ENCODE assay signal across 30 cellular contexts in genomic region chr10:85926136-85926535, GRCh38.
"Had no signal": no experiment of that assay in that cellular context is flagged by ENCODE, and none has a peak within 500 bp of the region (broad histone marks: within the 10 kb centered on the region; RNA-seq: fewer than 3 reads in every experiment).

No MANE protein-coding gene starts in this region.

- H3K27me3 Mint-ChIP-seq: naive thymus-derived CD8-positive, alpha-beta T cell had no signal

- H3K36me3 ChIP-seq: left lung, lower lobe of right lung, neural progenitor cell, neutrophil, ovary, right atrium auricular region, thyroid gland, transverse colon, upper lobe of left lung, vagina had no signal

- H3K4me1 ChIP-seq: left lung, lower lobe of right lung, neural progenitor cell, upper lobe of left lung had no signal

- FAIRE-seq: islet of Langerhans, kidney had no signal

- H3K27me3 ChIP-seq: left lung, neural progenitor cell, neutrophil, ovary, right atrium auricular region, testis, thyroid gland, transverse colon, upper lobe of left lung, vagina had no signal

- H3K27ac ChIP-seq: left lung, lower lobe of right lung, neural progenitor cell, neutrophil, ovary, right atrium auricular region, skin epidermis, testis, thyroid gland, transverse colon, upper lobe of left lung, vagina had no signal

- H3K4me3 ChIP-seq: left lung, lower lobe of right lung, neural progenitor cell, ovary, right atrium auricular region, skin epidermis, testis, thyroid gland, transverse colon, upper lobe of left lung, vagina had no signal

- H3K4me1 Mint-ChIP-seq: naive thymus-derived CD8-positive, alpha-beta T cell; neural progenitor cell; stimulated activated naive CD8-positive, alpha-beta T cell treated with anti-CD3 and anti-CD28 coated beads, Interleukin-15, amount 100 ng/mL, for 72 hours had no signal

- H2AFZ ChIP-seq: neural progenitor cell had no signal

- H3K4me2 ChIP-seq: neural progenitor cell had no signal

- DNase-seq: hypothalamus; immature natural killer cell; kidney; left colon; left lung; lower lobe of right lung; mammary epithelial cell; mesenchymal stem cell; naive thymus-derived CD8-positive, alpha-beta T cell; nephron progenitor cell; occipital lobe; ovary; stimulated activated CD4-positive, alpha-beta T cell treated with anti-CD3 and anti-CD28 coated beads, Interleukin-12 subunit alpha, Interleukin-12 subunit beta, amount 100 ng/mL, for 4 hours; stimulated activated CD4-positive, alpha-beta T cell treated with anti-CD3 and anti-CD28 coated beads, Interleukin-4, amount 100 ng/mL, for 4 hours; stimulated activated CD8-positive, alpha-beta memory T cell treated with anti-CD3 and anti-CD28 coated beads, Interleukin-4, amount 100 ng/mL, for 48 hours; stimulated activated naive CD4-positive, alpha-beta T cell treated with Interleukin-2 at 50 U/mL for 16 hours; stimulated activated naive CD8-positive, alpha-beta T cell treated with anti-CD3 and anti-CD28 coated beads, Interleukin-15, amount 100 ng/mL, for 72 hours; testis; thyroid gland; transverse colon; upper lobe of left lung had no signal

- H3K9me3 Mint-ChIP-seq: naive thymus-derived CD8-positive, alpha-beta T cell; nephron progenitor cell; neural progenitor cell; stimulated activated memory B cell treated with anti-CD40 and anti-IgM and Interleukin-4, amounts not matched to agents 10 μg/mL and 1 μg/mL and 100 μg/mL, for 72 hours; stimulated activated naive CD8-positive, alpha-beta T cell treated with anti-CD3 and anti-CD28 coated beads, Interleukin-15, amount 100 ng/mL, for 72 hours had no signal

- H3K27ac Mint-ChIP-seq: immature natural killer cell; naive thymus-derived CD8-positive, alpha-beta T cell; nephron progenitor cell; neural progenitor cell; progenitor cell of endocrine pancreas; stimulated activated memory B cell treated with anti-CD40 and anti-IgM and Interleukin-4, amounts not matched to agents 10 μg/mL and 1 μg/mL and 100 μg/mL, for 72 hours had no signal

- H3K9me3 ChIP-seq: left lung, lower lobe of right lung, neutrophil, ovary, right atrium auricular region, testis, thyroid gland, transverse colon, upper lobe of left lung, vagina had no signal

- ATAC-seq: left colon; left lung; lower lobe of right lung; naive thymus-derived CD8-positive, alpha-beta T cell; sciatic nerve; stimulated activated memory B cell treated with anti-CD40 and anti-IgM and Interleukin-4, amounts not matched to agents 10 μg/mL and 1 μg/mL and 100 μg/mL, for 72 hours; stimulated activated naive CD8-positive, alpha-beta T cell treated with anti-CD3 and anti-CD28 coated beads, Interleukin-15, amount 100 ng/mL, for 72 hours had no signal

- H3K9ac ChIP-seq: neural progenitor cell had no signal

- H3K4me3 Mint-ChIP-seq: immature natural killer cell; naive thymus-derived CD8-positive, alpha-beta T cell; nephron progenitor cell; neural progenitor cell; stimulated activated memory B cell treated with anti-CD40 and anti-IgM and Interleukin-4, amounts not matched to agents 10 μg/mL and 1 μg/mL and 100 μg/mL, for 72 hours; stimulated activated naive CD8-positive, alpha-beta T cell treated with anti-CD3 and anti-CD28 coated beads, Interleukin-15, amount 100 ng/mL, for 72 hours had no signal

- H3K36me3 Mint-ChIP-seq: immature natural killer cell; naive thymus-derived CD8-positive, alpha-beta T cell; neural progenitor cell; stimulated activated memory B cell treated with anti-CD40 and anti-IgM and Interleukin-4, amounts not matched to agents 10 μg/mL and 1 μg/mL and 100 μg/mL, for 72 hours had no signal
